ENCODE assay signal across 8 cellular contexts in the genomic region with DNA sequence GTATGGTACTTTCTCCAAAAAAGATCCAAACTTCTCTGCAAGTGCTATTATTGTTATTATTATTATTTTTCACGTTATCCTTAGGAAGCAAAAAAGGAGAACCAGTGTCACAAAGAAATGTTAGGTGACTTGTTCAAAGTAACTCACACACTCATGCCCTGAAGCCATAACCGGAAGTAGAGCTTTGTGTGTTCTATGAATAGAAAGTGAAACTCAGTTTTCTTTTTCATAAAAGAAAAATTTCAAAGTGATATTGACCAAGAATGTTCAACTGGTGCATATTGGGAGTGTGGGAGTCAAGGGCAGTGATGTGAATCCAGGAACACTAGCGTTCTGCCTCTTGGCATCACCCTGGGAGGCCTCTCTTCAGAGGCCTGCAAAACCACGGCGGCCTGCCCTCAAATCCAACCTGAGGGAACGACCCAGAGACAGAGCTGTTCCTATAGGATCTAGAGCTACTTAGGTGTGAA.
DNase-seq lines count a peak whose midpoint lies in the region; ATAC-seq and TF ChIP-seq lines count a peak whose summit lies in the region.

No MANE protein-coding gene starts in this region.

- 0 out of 2 replicates have a peak overlapping the region, but pooled peaks have one; percentile 13 for H2AFZ ChIP-seq in OCI-LY3 (ENCODE audit: low read depth, low read length)

- no peaks in the 10 kb centered on the region for H3K79me2 ChIP-seq in OCI-LY3 (ENCODE audit: low read length)

- H3K36me3 Mint-ChIP-seq in progenitor cell of endocrine pancreas (ENCODE audit: insufficient read depth): peaks cover 19% of the 10 kb centered on the region

- H3K4me2 ChIP-seq in OCI-LY3 (ENCODE audit: low read length): peak overlapping the region; percentile 14; the same call in 1 of the 2 replicates

- DNase-seq in GM10266 (ENCODE audit: extremely low spot score) (peak; percentile 52), thoracic aorta (ENCODE audit: low spot score) (no peak), NCI-H774 (lab: John Stamatoyannopoulos, UW) (no peak), AG20443 (ENCODE audit: low spot score) (no peak), progenitor cell of endocrine pancreas (ENCODE audit: low spot score, unreplicated experiment) (no peak)
- DNase-seq in effector memory CD4-positive, alpha-beta T cell: peak in 1 of 3 donors; percentile 37

- H3K27ac ChIP-seq in OCI-LY3 (ENCODE audit: low read length) (no peak overlapping the region), thoracic aorta (no peak overlapping the region)
- peak overlapping the region; percentile 72 for H3K27ac ChIP-seq in effector memory CD4-positive, alpha-beta T cell (ENCODE audit: insufficient read depth, low read length, poor library complexity, severe bottlenecking)

- peaks cover 11% of the 10 kb centered on the region for H3K4me1 ChIP-seq in OCI-LY3 (ENCODE audit: low read length)
- peaks cover 8% of the 10 kb centered on the region for H3K4me1 ChIP-seq in effector memory CD4-positive, alpha-beta T cell (ENCODE audit: control insufficient read depth, insufficient read depth, low read length, poor library complexity, severe bottlenecking)
- no peaks in the 10 kb centered on the region for H3K4me1 ChIP-seq in thoracic aorta (ENCODE audit: control insufficient read depth in 1 of 2, low read depth in 2 of 2)

- peak; percentile 79 for ATAC-seq in GM21825 (IDR thresholded peaks at IDR 0.05; ENCODE audit: unreplicated experiment)
- no peak for ATAC-seq in thoracic aorta (ENCODE audit: insufficient number of reproducible peaks, low FRiP score, low read depth)

- H3K9me3 Mint-ChIP-seq in progenitor cell of endocrine pancreas (ENCODE audit: low read depth): peaks cover 16% of the 10 kb centered on the region

- H3K27me3 Mint-ChIP-seq in progenitor cell of endocrine pancreas: peaks cover 3% of the 10 kb centered on the region

- no peak overlapping the region for H3K4me3 Mint-ChIP-seq in progenitor cell of endocrine pancreas (ENCODE audit: low read depth)

- H3K36me3 ChIP-seq in OCI-LY3 (replicated peaks; ENCODE audit: low read depth, low read length): no peaks in the 10 kb centered on the region
- peaks cover 51% of the 10 kb centered on the region for H3K36me3 ChIP-seq in effector memory CD4-positive, alpha-beta T cell (ENCODE audit: control insufficient read depth, insufficient read depth, low read length)
- H3K36me3 ChIP-seq in thoracic aorta: no peaks in the 10 kb centered on the region

- H4K20me1 ChIP-seq in OCI-LY3 (ENCODE audit: insufficient read depth, low read length): no peaks in the 10 kb centered on the region

- no peak overlapping the region for H3K4me3 ChIP-seq in OCI-LY3 (ENCODE audit: low read length)
- H3K4me3 ChIP-seq in effector memory CD4-positive, alpha-beta T cell (ENCODE audit: insufficient read depth, low read depth, low read length, poor library complexity, severe bottlenecking): peak overlapping the region; percentile 46
- peak overlapping the region; percentile 18 for H3K4me3 ChIP-seq in thoracic aorta

- no peaks in the 10 kb centered on the region for H3K9me3 ChIP-seq in OCI-LY3 (ENCODE audit: insufficient read depth, low read length)
- no peaks in the 10 kb centered on the region for H3K9me3 ChIP-seq in effector memory CD4-positive, alpha-beta T cell (ENCODE audit: control insufficient read depth, low read length)
- no peaks in the 10 kb centered on the region for H3K9me3 ChIP-seq in thoracic aorta

- H3K4me1 Mint-ChIP-seq in progenitor cell of endocrine pancreas (ENCODE audit: low read depth): peaks cover 23% of the 10 kb centered on the region

- H3K27ac Mint-ChIP-seq in progenitor cell of endocrine pancreas: no peak overlapping the region

- H3K27me3 ChIP-seq in OCI-LY3 (ENCODE audit: low read depth, low read length) (peaks cover 16% of the 10 kb centered on the region), thoracic aorta (replicated peaks; ENCODE audit: insufficient read depth) (no peaks in the 10 kb centered on the region)
- H3K27me3 ChIP-seq in effector memory CD4-positive, alpha-beta T cell (replicated peaks; ENCODE audit: control insufficient read depth, insufficient read depth, low read length, poor library complexity, severe bottlenecking): no peaks in the 10 kb centered on the region

- no peak overlapping the region for H3K9ac ChIP-seq in OCI-LY3 (ENCODE audit: low read length)

- TF ChIP-seq CTCF in GM10266 (IDR thresholded peaks at IDR 0.05; ENCODE audit: control insufficient read depth, insufficient read depth, low read depth, missing control alignments) (no peak), OCI-LY3 (IDR thresholded peaks at IDR 0.05; ENCODE audit: low read depth, low read length) (no peak), thoracic aorta (IDR thresholded peaks at IDR 0.05) (no peak), progenitor cell of endocrine pancreas (IDR thresholded peaks at IDR 0.05; ENCODE audit: unreplicated experiment) (no peak)
